ENCODE assay signal across 8 cellular contexts in genomic region chrX:10106801-10107200, GRCh38. TPM values are rescaled to one million over a fixed set of nuclear protein-coding genes. Genes with fewer than 3 reads are reported as not detected.
DNase-seq lines count a peak whose midpoint lies in the region; ATAC-seq lines count a peak whose summit lies in the region.

No MANE protein-coding gene starts in this region.

- ATAC-seq in GM19324 (IDR thresholded peaks at IDR 0.05; ENCODE audit: low FRiP score, unreplicated experiment) = peak; percentile 68
- ATAC-seq in HG03139 (IDR thresholded peaks at IDR 0.05; ENCODE audit: unreplicated experiment) = peak; percentile 47
- ATAC-seq in activated T-cell treated with anti-CD3 and anti-CD28 coated beads, Interleukin-2, amount 50 U/mL, for 4 hours = peak in 1 of 2 donors; percentile 35

- H3K4me3 Mint-ChIP-seq in activated T-cell treated with anti-CD3 and anti-CD28 coated beads, Interleukin-2, amount 50 U/mL, for 4 hours = peak overlapping the region; percentile 6

- H3K9me3 Mint-ChIP-seq in activated T-cell treated with anti-CD3 and anti-CD28 coated beads, Interleukin-2, amount 50 U/mL, for 4 hours = no peaks in the 10 kb centered on the region

- H3K27me3 Mint-ChIP-seq in activated T-cell treated with anti-CD3 and anti-CD28 coated beads, Interleukin-2, amount 50 U/mL, for 4 hours (ENCODE audit: low read depth) = no peaks in the 10 kb centered on the region

- H3K36me3 Mint-ChIP-seq in activated T-cell treated with anti-CD3 and anti-CD28 coated beads, Interleukin-2, amount 50 U/mL, for 4 hours (ENCODE audit: insufficient read depth) = peaks cover 16% of the 10 kb centered on the region

- peak; percentile 35 for DNase-seq in activated T-cell treated with anti-CD3 and anti-CD28 coated beads, Interleukin-2, amount 50 U/mL, for 4 hours
- peak; percentile 48 to 58 for DNase-seq in stimulated activated CD4-positive, alpha-beta T cell treated with anti-CD3 and anti-CD28 coated beads, Interleukin-2, amount 100 ng/mL, for 24 hours
- DNase-seq in LoVo (ENCODE audit: low spot score) (no peak), NCI-H2227 treated with DMSO at 0.1 percent for 48 hours (lab: John Stamatoyannopoulos, UW) (no peak), SW480 (ENCODE audit: low spot score) (no peak), NCI-H524 treated with DMSO at 0.1 percent for 48 hours (lab: John Stamatoyannopoulos, UW) (no peak)

- peaks cover 68% of the 10 kb centered on the region for H3K4me1 Mint-ChIP-seq in activated T-cell treated with anti-CD3 and anti-CD28 coated beads, Interleukin-2, amount 50 U/mL, for 4 hours (ENCODE audit: low read depth)

RNA-seq across cellular contexts. Expression of gene CLCN4, which starts 50.0 kb away (rescaled TPM):
- total RNA-seq in activated T-cell treated with anti-CD3 and anti-CD28 coated beads, Interleukin-2, amount 50 U/mL, for 4 hours = under 1 TPM; 0.05 to 0.35 (median 0.08) TPM

Comparison
In these comparisons a context has a peak if more than half of its experiments do, and no peak if none do; other contexts are left out.
1. DNase-seq: peak in activated T-cell treated with anti-CD3 and anti-CD28 coated beads, Interleukin-2, amount 50 U/mL, for 4 hours (single experiment) and stimulated activated CD4-positive, alpha-beta T cell treated with anti-CD3 and anti-CD28 coated beads, Interleukin-2, amount 100 ng/mL, for 24 hours (2 of 2); none in LoVo (single experiment), NCI-H2227 treated with DMSO at 0.1 percent for 48 hours (single experiment), SW480 (single experiment) and NCI-H524 treated with DMSO at 0.1 percent for 48 hours (single experiment).